Comparison of ENCODE assay signal across 8 cellular contexts in genomic region chr1:162561616-162562451, GRCh38. TPM values are rescaled to one million over a fixed set of nuclear protein-coding genes. Genes with fewer than 3 reads are reported as not detected.
A peak's percentile ranks its signal among the peaks of the same experiment; 100 is the strongest.
DNase-seq lines count a peak whose midpoint lies in the region; ATAC-seq, FAIRE-seq and TF ChIP-seq lines count a peak whose summit lies in the region.

UAP1 (plus strand) TSS chr1:162561722; CDS start chr1:162566069, 4,347 bp downstream.

- H3K27me3 ChIP-seq in heart right ventricle, result no peaks in the 10 kb centered on the region

- peak within 1 kb of the TSS; percentile 89 to 100 (median 98) for H3K27ac ChIP-seq in heart right ventricle

- H3K27me3 Mint-ChIP-seq in progenitor cell of endocrine pancreas, result no peaks in the 10 kb centered on the region

- no peaks in the 10 kb centered on the region for H3K9me3 Mint-ChIP-seq in activated naive CD4-positive, alpha-beta T cell treated with anti-CD3 and anti-CD28 coated beads, Interleukin-2, amount 50 U/mL, for 72 hours
- no peaks in the 10 kb centered on the region for H3K9me3 Mint-ChIP-seq in progenitor cell of endocrine pancreas (ENCODE audit: low read depth)

- WGBS in heart right ventricle, 2 donors, result 1% methylated on average over 68 to 69 of the region's 69 CpGs

- DNase-seq in GM12892 (ENCODE audit: insufficient read length) (peak; percentile 31), KBM-7 (peak; percentile 46), heart right ventricle (peak in 1 of 2 donors; percentile 24), progenitor cell of endocrine pancreas (ENCODE audit: low spot score, unreplicated experiment) (no peak), foreskin melanocyte (no peak), NCI-H510A (lab: John Stamatoyannopoulos, UW) (no peak)
- DNase-seq in activated naive CD4-positive, alpha-beta T cell treated with anti-CD3 and anti-CD28 coated beads, Interleukin-2, amount 50 U/mL, for 72 hours (ENCODE audit: low spot score in 2 of 2), result no peak

- in situ Hi-C loops in KBM-7 (cut with MboI; ENCODE audit: low pct_unique_long_range_greater_than_20kb, low sequenced_read_pairs), result no loop called here

- intact Hi-C loops in heart right ventricle (cut with DNase I), result loop anchor here in 4 of 10 donors (1.0 to 10.0 kb wide), 3 partner anchors 65 to 67 kb away; partner anchors contain the start of gene UHMK1 (in 4 of the 4)

- peaks cover 19% of the 10 kb centered on the region for H3K4me1 Mint-ChIP-seq in progenitor cell of endocrine pancreas (ENCODE audit: low read depth)

- H3K36me3 ChIP-seq in heart right ventricle, result peaks cover 0 to 10% (median 0%) of the 10 kb centered on the region in 9 donors

- peaks cover 0 to 12% of the 10 kb centered on the region in 2 donors for H3K36me3 Mint-ChIP-seq in activated naive CD4-positive, alpha-beta T cell treated with anti-CD3 and anti-CD28 coated beads, Interleukin-2, amount 50 U/mL, for 72 hours
- H3K36me3 Mint-ChIP-seq in progenitor cell of endocrine pancreas (ENCODE audit: insufficient read depth), result peaks cover under 1% of the 10 kb centered on the region

- peak; percentile 5 for FAIRE-seq in GM12892 (lab: Jason Lieb, UNC)

- H3K27ac Mint-ChIP-seq in activated naive CD4-positive, alpha-beta T cell treated with anti-CD3 and anti-CD28 coated beads, Interleukin-2, amount 50 U/mL, for 72 hours, result peak within 1 kb of the TSS; percentile 84 to 91
- peak within 1 kb of the TSS; percentile 98 for H3K27ac Mint-ChIP-seq in progenitor cell of endocrine pancreas

- H3K4me3 ChIP-seq in heart right ventricle, result peak within 1 kb of the TSS; percentile 74 to 98 (median 92)

- TF ChIP-seq POLR2A in GM12892 (IDR thresholded peaks at IDR 0.05; ENCODE audit: low read depth, low read length), result peak; percentile 79

- H3K4me1 ChIP-seq in heart right ventricle, result peaks cover 0 to 47% (median 21%) of the 10 kb centered on the region in 9 donors

- ATAC-seq in GM21723 (IDR thresholded peaks at IDR 0.05; ENCODE audit: unreplicated experiment), result peak; percentile 49
- ATAC-seq in activated naive CD4-positive, alpha-beta T cell treated with anti-CD3 and anti-CD28 coated beads, Interleukin-2, amount 50 U/mL, for 72 hours, result peak; percentile 46 to 47
- ATAC-seq in heart right ventricle, result peak in 7 of 8 donors; percentile 7 to 70 (median 13)

- peak within 1 kb of the TSS; percentile 87 for H3K4me3 Mint-ChIP-seq in progenitor cell of endocrine pancreas (ENCODE audit: low read depth)

- H3K9me3 ChIP-seq in heart right ventricle, result no peaks in the 10 kb centered on the region

- peak in 1 of 9 donors; percentile 3 for TF ChIP-seq CTCF in heart right ventricle (IDR thresholded peaks at IDR 0.05)
- no peak for TF ChIP-seq CTCF in progenitor cell of endocrine pancreas (IDR thresholded peaks at IDR 0.05; ENCODE audit: unreplicated experiment)

RNA-seq across cellular contexts. Expression of gene UAP1, which starts in this region (rescaled TPM):
- polyA plus RNA-seq in GM12892 (2012; ENCODE audit: missing spikeins), result 24.8 TPM
- 10 to 100 TPM; 18.6 to 34.0 TPM for total RNA-seq in activated naive CD4-positive, alpha-beta T cell treated with anti-CD3 and anti-CD28 coated beads, Interleukin-2, amount 50 U/mL, for 72 hours
- total RNA-seq in heart right ventricle (10 to 100 TPM; 14.6 to 48.6 (median 19.0) TPM), progenitor cell of endocrine pancreas (29.1 and 30.8 TPM in 2 replicates)
- polyA plus RNA-seq in heart right ventricle, result 10 to 100 TPM; 28.3 to 32.6 TPM

Comparison
In these comparisons a context has a peak if more than half of its experiments do, and no peak if none do; other contexts are left out.
1. DNase-seq: peak in GM12892 (single experiment) and KBM-7 (single experiment); none in activated naive CD4-positive, alpha-beta T cell treated with anti-CD3 and anti-CD28 coated beads, Interleukin-2, amount 50 U/mL, for 72 hours (0 of 2), progenitor cell of endocrine pancreas (single experiment), foreskin melanocyte (single experiment) and NCI-H510A (single experiment).
2. Peak in every context shown above with its lines, with median percentiles within 50 percentile points of each other: ATAC-seq.